Comparison of ENCODE assay signal across 1 cellular context in the genomic region with DNA sequence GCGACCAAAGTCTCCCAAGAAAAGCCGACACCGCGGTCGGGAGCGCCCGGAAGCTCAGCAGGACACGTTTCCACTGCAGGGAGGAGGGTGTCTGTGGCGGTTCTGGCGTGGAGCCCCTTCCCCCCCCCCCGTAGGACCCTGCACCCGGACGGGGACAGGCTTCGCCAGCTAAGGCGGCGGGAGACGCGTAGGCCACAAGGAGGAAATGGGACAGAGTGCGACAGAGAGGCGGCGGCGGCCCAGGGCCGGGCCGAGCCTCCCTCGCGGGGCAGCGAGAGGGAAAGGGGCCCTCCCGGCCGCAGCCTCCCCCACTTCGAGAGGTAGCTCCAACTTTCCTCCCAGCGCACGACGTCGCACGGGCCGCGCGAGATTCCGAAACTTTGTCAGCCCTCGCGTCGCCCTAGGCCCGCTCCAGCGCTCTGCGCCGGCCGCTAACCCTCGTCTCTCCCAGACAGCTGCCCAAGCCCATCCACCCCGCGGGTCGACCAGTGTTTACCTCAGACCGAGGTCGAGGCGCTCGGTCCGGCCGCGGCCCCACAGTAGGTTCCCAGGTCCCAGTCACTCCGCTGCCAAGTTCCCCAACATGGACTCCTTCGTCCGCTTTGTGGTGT.
TF ChIP-seq lines count a peak whose summit lies in the region.

No MANE protein-coding gene starts in this region.

TF ChIP-seq in HEK293, 187 proteins besides CTCF, POLR2A, EP300 and RAD21 (continued from another document):
- TF ChIP-seq, protein P1, sequence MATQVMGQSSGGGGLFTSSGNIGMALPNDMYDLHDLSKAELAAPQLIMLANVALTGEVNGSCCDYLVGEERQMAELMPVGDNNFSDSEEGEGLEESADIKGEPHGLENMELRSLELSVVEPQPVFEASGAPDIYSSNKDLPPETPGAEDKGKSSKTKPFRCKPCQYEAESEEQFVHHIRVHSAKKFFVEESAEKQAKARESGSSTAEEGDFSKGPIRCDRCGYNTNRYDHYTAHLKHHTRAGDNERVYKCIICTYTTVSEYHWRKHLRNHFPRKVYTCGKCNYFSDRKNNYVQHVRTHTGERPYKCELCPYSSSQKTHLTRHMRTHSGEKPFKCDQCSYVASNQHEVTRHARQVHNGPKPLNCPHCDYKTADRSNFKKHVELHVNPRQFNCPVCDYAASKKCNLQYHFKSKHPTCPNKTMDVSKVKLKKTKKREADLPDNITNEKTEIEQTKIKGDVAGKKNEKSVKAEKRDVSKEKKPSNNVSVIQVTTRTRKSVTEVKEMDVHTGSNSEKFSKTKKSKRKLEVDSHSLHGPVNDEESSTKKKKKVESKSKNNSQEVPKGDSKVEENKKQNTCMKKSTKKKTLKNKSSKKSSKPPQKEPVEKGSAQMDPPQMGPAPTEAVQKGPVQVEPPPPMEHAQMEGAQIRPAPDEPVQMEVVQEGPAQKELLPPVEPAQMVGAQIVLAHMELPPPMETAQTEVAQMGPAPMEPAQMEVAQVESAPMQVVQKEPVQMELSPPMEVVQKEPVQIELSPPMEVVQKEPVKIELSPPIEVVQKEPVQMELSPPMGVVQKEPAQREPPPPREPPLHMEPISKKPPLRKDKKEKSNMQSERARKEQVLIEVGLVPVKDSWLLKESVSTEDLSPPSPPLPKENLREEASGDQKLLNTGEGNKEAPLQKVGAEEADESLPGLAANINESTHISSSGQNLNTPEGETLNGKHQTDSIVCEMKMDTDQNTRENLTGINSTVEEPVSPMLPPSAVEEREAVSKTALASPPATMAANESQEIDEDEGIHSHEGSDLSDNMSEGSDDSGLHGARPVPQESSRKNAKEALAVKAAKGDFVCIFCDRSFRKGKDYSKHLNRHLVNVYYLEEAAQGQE (tag by site-specific recombination; IDR thresholded peaks at IDR 0.05): peak; percentile 39
- TF ChIP-seq ZNF623 (tag by site-specific recombination; IDR thresholded peaks at IDR 0.05) (0 out of 2 replicates have a peak, but pooled peaks have one; percentile 6), ZNF768 (tag by site-specific recombination; IDR thresholded peaks at IDR 0.05) (peak; percentile 35; the same call in 1 of the 2 replicates), ZFP37 (tag by site-specific recombination; IDR thresholded peaks at IDR 0.05) (peak; percentile 69; the same call in 1 of the 2 replicates), ZNF366 (tag by site-specific recombination; conservative IDR thresholded peaks at IDR 0.05) (no peak), ZNF221 (tag by site-specific recombination; IDR thresholded peaks at IDR 0.05; ENCODE audit: borderline replicate concordance) (no peak), ZNF510 (tag by site-specific recombination; IDR thresholded peaks at IDR 0.05; ENCODE audit: insufficient replicate concordance) (no peak), ZBTB48 (tag by site-specific recombination; IDR thresholded peaks at IDR 0.05) (peak; percentile 56; the same call in 1 of the 2 replicates), PRDM1 (tag by site-specific recombination; IDR thresholded peaks at IDR 0.05) (peak; percentile 37; the same call in 1 of the 2 replicates), ZSCAN16 (tag by site-specific recombination; IDR thresholded peaks at IDR 0.05) (0 out of 2 replicates have a peak, but pooled peaks have one; percentile 12), ZNF837 (tag by site-specific recombination; IDR thresholded peaks at IDR 0.05) (0 out of 2 replicates have a peak, but pooled peaks have one; percentile 12)
- TF ChIP-seq, protein P2, sequence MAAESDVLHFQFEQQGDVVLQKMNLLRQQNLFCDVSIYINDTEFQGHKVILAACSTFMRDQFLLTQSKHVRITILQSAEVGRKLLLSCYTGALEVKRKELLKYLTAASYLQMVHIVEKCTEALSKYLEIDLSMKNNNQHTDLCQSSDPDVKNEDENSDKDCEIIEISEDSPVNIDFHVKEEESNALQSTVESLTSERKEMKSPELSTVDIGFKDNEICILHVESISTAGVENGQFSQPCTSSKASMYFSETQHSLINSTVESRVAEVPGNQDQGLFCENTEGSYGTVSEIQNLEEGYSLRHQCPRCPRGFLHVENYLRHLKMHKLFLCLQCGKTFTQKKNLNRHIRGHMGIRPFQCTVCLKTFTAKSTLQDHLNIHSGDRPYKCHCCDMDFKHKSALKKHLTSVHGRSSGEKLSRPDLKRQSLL (tag by site-specific recombination; IDR thresholded peaks at IDR 0.05): peak; percentile 49; the same call in 1 of the 2 replicates
- TF ChIP-seq, protein P3, sequence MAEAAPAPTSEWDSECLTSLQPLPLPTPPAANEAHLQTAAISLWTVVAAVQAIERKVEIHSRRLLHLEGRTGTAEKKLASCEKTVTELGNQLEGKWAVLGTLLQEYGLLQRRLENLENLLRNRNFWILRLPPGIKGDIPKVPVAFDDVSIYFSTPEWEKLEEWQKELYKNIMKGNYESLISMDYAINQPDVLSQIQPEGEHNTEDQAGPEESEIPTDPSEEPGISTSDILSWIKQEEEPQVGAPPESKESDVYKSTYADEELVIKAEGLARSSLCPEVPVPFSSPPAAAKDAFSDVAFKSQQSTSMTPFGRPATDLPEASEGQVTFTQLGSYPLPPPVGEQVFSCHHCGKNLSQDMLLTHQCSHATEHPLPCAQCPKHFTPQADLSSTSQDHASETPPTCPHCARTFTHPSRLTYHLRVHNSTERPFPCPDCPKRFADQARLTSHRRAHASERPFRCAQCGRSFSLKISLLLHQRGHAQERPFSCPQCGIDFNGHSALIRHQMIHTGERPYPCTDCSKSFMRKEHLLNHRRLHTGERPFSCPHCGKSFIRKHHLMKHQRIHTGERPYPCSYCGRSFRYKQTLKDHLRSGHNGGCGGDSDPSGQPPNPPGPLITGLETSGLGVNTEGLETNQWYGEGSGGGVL (tag by site-specific recombination; IDR thresholded peaks at IDR 0.05): no peak; the same call in 1 of the 2 replicates
